In the genomic region with DNA sequence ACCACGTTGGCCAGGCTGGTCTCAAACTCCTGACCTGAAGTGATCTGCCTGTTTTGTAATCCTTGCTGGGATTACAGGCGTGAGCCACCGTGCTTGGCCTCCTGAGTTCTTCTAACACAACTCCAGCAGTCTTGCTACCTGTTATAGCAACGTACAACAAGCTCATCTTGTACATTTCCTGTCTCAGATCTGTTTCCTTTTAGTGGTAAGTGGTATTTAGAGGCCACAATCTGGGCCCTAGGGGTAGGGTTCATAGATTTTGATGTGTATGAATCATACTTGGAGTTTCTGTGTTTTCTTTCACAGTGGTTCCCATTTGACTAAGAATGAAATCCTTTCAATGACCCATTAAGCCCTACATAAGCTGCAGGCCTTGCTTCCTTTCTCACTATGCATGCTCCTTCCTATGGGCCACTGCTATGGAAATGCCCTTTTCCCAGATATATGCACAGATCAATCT, we compare ENCODE assay signal across 8 cellular contexts. TPM values are rescaled to one million over a fixed set of nuclear protein-coding genes. Genes with fewer than 3 reads are reported as not detected.
DNase-seq lines count a peak whose midpoint lies in the region; ATAC-seq, FAIRE-seq and TF ChIP-seq lines count a peak whose summit lies in the region.

No MANE protein-coding gene starts in this region.

- H3K27ac ChIP-seq in SK-N-MC (peak overlapping the region; percentile 54), GM12878 (ENCODE audit: control insufficient read depth, insufficient read depth) (peak overlapping the region; percentile 80), suprapubic skin (no peak overlapping the region)

- H3K4me1 Mint-ChIP-seq in osteocyte (ENCODE audit: unreplicated experiment), result peaks cover 38% of the 10 kb centered on the region

- no peaks in the 10 kb centered on the region for H4K20me1 ChIP-seq in GM12878 (ENCODE audit: control insufficient read depth, insufficient read depth)

- ATAC-seq in HG03135 (IDR thresholded peaks at IDR 0.05; ENCODE audit: unreplicated experiment) (peak; percentile 95), GM12878 (peak; percentile 91)

- H3K4me3 ChIP-seq in AG10803 (ENCODE audit: low read length) (no peak overlapping the region), SK-N-MC (no peak overlapping the region), GM12878 (no peak overlapping the region), suprapubic skin (no peak overlapping the region), MG63 (no peak overlapping the region)

- no peak for TF ChIP-seq RAD21 in GM12878 (IDR thresholded peaks at IDR 0.05; ENCODE audit: insufficient read depth, low read depth, low read length)

- WGBS in GM12878 (ENCODE audit: insufficient coverage, insufficient replicate concordance, low lambda C conversion rate, missing lambda C conversion rate), result 4% methylated on average over 4 of the region's 4 CpGs
- 52% methylated on average over 4 of the region's 4 CpGs for WGBS in suprapubic skin

- H3K27me3 Mint-ChIP-seq in osteocyte (ENCODE audit: unreplicated experiment), result no peaks in the 10 kb centered on the region

- CTCF ChIA-PET in GM12878 (lab: Yijun Ruan, JAX), result interaction anchor here (1.0 to 1.8 kb wide), 7 partner anchors 9 to 314 kb away, joined by 3 to 11 read pairs (median 5); partner anchors contain the start of gene SYNCRIP

- no TSS peak for BruUV-seq in GM12878 (replicated peaks; lab: Mats Ljungman, UMichigan)

- peak; percentile 70 for FAIRE-seq in GM12878 (lab: Jason Lieb, UNC)

- H3K9me3 Mint-ChIP-seq in osteocyte (ENCODE audit: unreplicated experiment), result no peaks in the 10 kb centered on the region

- H3K79me2 ChIP-seq in GM12878 (ENCODE audit: control insufficient read depth, insufficient read depth, low read length), result peaks cover 18% of the 10 kb centered on the region

- SMC1A ChIA-PET in GM12878 (lab: Charles Lee; ENCODE audit: uncharacterized antibody, unreplicated experiment), result interaction anchor here (0.5 to 2.1 kb wide), 12 partner anchors 8 to 1935 kb away, joined by 3 to 16 read pairs (median 4); partner anchors contain the start of gene SNX14

- intact Hi-C loops in GM12878 (cut with micrococcal nuclease; ENCODE audit: unreplicated experiment), result loop anchor here (10.0 kb wide), 2 partner anchors 45 to 1485 kb away; partner anchors contain the start of gene ZNF292

- TF ChIP-seq POLR2A in GM12878 (IDR thresholded peaks at IDR 0.05; ENCODE audit: low read depth, low read length), result peak; percentile 42; the same call in 1 of the 2 replicates
- TF ChIP-seq POLR2A in suprapubic skin (IDR thresholded peaks at IDR 0.05), result no peak

- H2AFZ ChIP-seq in GM12878 (ENCODE audit: control insufficient read depth, low read depth, low read length), result no peak overlapping the region

- H3K4me2 ChIP-seq in GM12878 (ENCODE audit: control insufficient read depth, insufficient read depth), result peak overlapping the region; percentile 80

- POLR2A ChIA-PET in GM12878 (lab: Charles Lee), result interaction anchor here (0.7 to 4.6 kb wide), 8 partner anchors 9 to 197 kb away, joined by 3 to 43 read pairs (median 4); partner anchors contain the start of genes SNX14 and SYNCRIP

- TF ChIP-seq CTCF in AG10803 (conservative IDR thresholded peaks at IDR 0.05; ENCODE audit: low read length) (no peak), GM12878 (IDR thresholded peaks at IDR 0.05 in 2 of 3, conservative IDR thresholded peaks at IDR 0.05 in 1 of 3; ENCODE audit: control insufficient read depth in 2 of 3, extremely low read depth in 1 of 3, insufficient read depth in 1 of 3, low read depth in 3 of 3, low read length in 3 of 3) (no peak), osteocyte (IDR thresholded peaks at IDR 0.05) (no peak), suprapubic skin (IDR thresholded peaks at IDR 0.05) (no peak)

- no peak overlapping the region for H3K4me3 Mint-ChIP-seq in osteocyte (ENCODE audit: unreplicated experiment)

- peak overlapping the region; percentile 21 for H3K27ac Mint-ChIP-seq in osteocyte (ENCODE audit: unreplicated experiment)

- peaks cover 21% of the 10 kb centered on the region for H3K4me1 ChIP-seq in GM12878 (ENCODE audit: control insufficient read depth, insufficient read depth, low read length)
- H3K4me1 ChIP-seq in suprapubic skin, result peaks cover 23% of the 10 kb centered on the region

- peak; percentile 71 to 93 for TF ChIP-seq EP300 in GM12878 (IDR thresholded peaks at IDR 0.05; ENCODE audit: borderline replicate concordance in 1 of 2, control insufficient read depth in 1 of 2, low read depth in 2 of 2, low read length in 2 of 2)
- no peak for TF ChIP-seq EP300 in suprapubic skin (IDR thresholded peaks at IDR 0.05)

- in situ Hi-C loops in GM12878 (cut with MboI), result loop anchor here (10.0 kb wide), 1 partner anchor 45 kb away; no protein-coding TSS in a partner anchor

- RAD21 ChIA-PET in GM12878 (lab: Charles Lee; ENCODE audit: unreplicated experiment), result interaction anchor here (0.5 to 2.0 kb wide), 9 partner anchors 9 to 309 kb away, joined by 3 to 35 read pairs (median 3); partner anchors contain the start of genes NT5E and SYNCRIP

- peak; percentile 60 for DNase-seq in AG10803 (ENCODE audit: low read depth)
- peak; percentile 34 for DNase-seq in GM19238 (ENCODE audit: insufficient read length, low spot score)
- DNase-seq in SK-N-MC (ENCODE audit: low read depth, low spot score), result no peak
- peak; percentile 89 for DNase-seq in GM12878 (ENCODE audit: low read depth, low spot score)
- no peak for DNase-seq in osteocyte (ENCODE audit: extremely low spot score, unreplicated experiment)
- DNase-seq in suprapubic skin (ENCODE audit: low spot score in 2 of 2), result no peak
- no peak for DNase-seq in MG63

- H3K9me3 ChIP-seq in SK-N-MC (ENCODE audit: low read depth, low read length) (no peaks in the 10 kb centered on the region), GM12878 (replicated peaks; ENCODE audit: control insufficient read depth, insufficient read depth, low read length) (no peaks in the 10 kb centered on the region), suprapubic skin (no peaks in the 10 kb centered on the region), MG63 (no peaks in the 10 kb centered on the region)

- H3K9ac ChIP-seq in SK-N-MC (ENCODE audit: insufficient read length) (no peak overlapping the region), GM12878 (ENCODE audit: control insufficient read depth, insufficient read depth, low read length) (peak overlapping the region; percentile 57; the same call in 1 of the 2 replicates)

- peaks cover 22% of the 10 kb centered on the region for H3K36me3 Mint-ChIP-seq in osteocyte (ENCODE audit: unreplicated experiment)

- H3K36me3 ChIP-seq in SK-N-MC (ENCODE audit: insufficient read depth, low read length) (peaks cover 12% of the 10 kb centered on the region), GM12878 (ENCODE audit: control insufficient read depth in 2 of 2, insufficient read depth in 2 of 2, low read length in 1 of 2) (peaks cover 0 to 12% of the 10 kb centered on the region in 2 experiments; a peak in 3 of 4 replicates), suprapubic skin (peaks cover 7% of the 10 kb centered on the region), MG63 (peaks cover 4% of the 10 kb centered on the region)

- H3K27me3 ChIP-seq in GM12878 (replicated peaks in 1 of 2; ENCODE audit: control insufficient read depth in 2 of 2, insufficient read depth in 2 of 2, low read length in 1 of 2) (no peaks in the 10 kb centered on the region), suprapubic skin (no peaks in the 10 kb centered on the region), MG63 (no peaks in the 10 kb centered on the region)

TF ChIP-seq in GM12878, 131 proteins besides CTCF, POLR2A, EP300 and RAD21 (continues in another document):
- TF ChIP-seq PAX5 (IDR thresholded peaks at IDR 0.05; ENCODE audit: borderline replicate concordance, low read depth, low read length) (peak; percentile 64; the same call in 1 of the 2 replicates), BCL11A (IDR thresholded peaks at IDR 0.05; ENCODE audit: low read depth, low read length) (peak; percentile 87), ZNF24 (IDR thresholded peaks at IDR 0.05) (0 out of 2 replicates have a peak, but pooled peaks have one; percentile 31), GABPA (IDR thresholded peaks at IDR 0.05; ENCODE audit: low read depth) (peak; percentile 63), SUPT20H (IDR thresholded peaks at IDR 0.05; ENCODE audit: borderline replicate concordance, control insufficient read depth, low read depth, low read length) (no peak)

RNA-seq across cellular contexts. Expression of gene SYNCRIP, which starts 27.1 kb away (rescaled TPM):
- total RNA-seq in GM12878 (2013; cell fraction: nucleolus; rRNA removed), result 97.6 and 100 TPM in 2 replicates
- total RNA-seq in GM12878 (2014; rRNA removed), result 77.6 and 89.3 TPM in 2 replicates
- total RNA-seq in GM12878 (2014; rRNA removed; fragmentation: Illumina TruSeq; extraction: Trizol), result 124 and 129 TPM in 2 replicates
- total RNA-seq in GM12878 (2021), result 134 and 145 TPM in 2 replicates
- 42.4 TPM for polyA plus RNA-seq in GM12878 (2011; ENCODE audit: low read depth)
- 28.4 and 46.4 TPM in 2 replicates for polyA plus RNA-seq in GM12878 (2011; rRNA removed)
- polyA plus RNA-seq in GM12878 (2011; cell fraction: cytosol; rRNA removed), result 11.3 and 14.0 TPM in 2 replicates
- polyA plus RNA-seq in GM12878 (2011; cell fraction: nucleus; rRNA removed), result 14.7 and 25.1 TPM in 2 replicates
- polyA plus RNA-seq in GM12878 (2012), result 70.6 and 73.1 TPM in 2 replicates
- 255 and 332 TPM in 2 replicates for polyA plus RNA-seq in GM12878 (2014; fragmentation: Illumina TruSeq; extraction: Trizol)
- polyA plus RNA-seq in GM12878 (2014; fragmentation: Nextera tagmentation; extraction: Ambion mirVana), result 100 to 1,000 TPM; 118 to 134 TPM
- polyA plus RNA-seq in GM12878 (2014; rRNA removed), result 60.6 and 64.8 TPM in 2 replicates
- polyA plus RNA-seq in GM12878 (2016; fragmentation: Nextera tagmentation; extraction: Ambion mirVana), result 100 to 1,000 TPM; 195 to 198 TPM
- 15.4 and 24.1 TPM in 2 replicates for polyA minus RNA-seq in GM12878 (2011; rRNA and poly(A)+ RNA removed)
- 18.2 and 23.3 TPM in 2 replicates for polyA minus RNA-seq in GM12878 (2011; cell fraction: cytosol; rRNA and poly(A)+ RNA removed)
- polyA minus RNA-seq in GM12878 (2011; cell fraction: nucleus; rRNA and poly(A)+ RNA removed), result 20.9 and 39.7 TPM in 2 replicates
- total RNA-seq in osteocyte, result 93.7 and 94.0 TPM in 2 replicates
- 10 to 100 TPM; 59.7 to 71.4 (median 64.3) TPM for total RNA-seq in suprapubic skin
- 89.9 and 199 TPM in 2 replicates for total RNA-seq in MG63 (2014; rRNA removed; shearing (Covaris generic); ENCODE audit: low replicate concordance)

Comparison
In these comparisons a context has a peak if more than half of its experiments do, and no peak if none do; other contexts are left out.
1. DNase-seq: peak in AG10803 (single experiment), GM19238 (single experiment) and GM12878 (single experiment); none in SK-N-MC (single experiment), osteocyte (single experiment), suprapubic skin (0 of 2) and MG63 (single experiment).